In the genomic region with DNA sequence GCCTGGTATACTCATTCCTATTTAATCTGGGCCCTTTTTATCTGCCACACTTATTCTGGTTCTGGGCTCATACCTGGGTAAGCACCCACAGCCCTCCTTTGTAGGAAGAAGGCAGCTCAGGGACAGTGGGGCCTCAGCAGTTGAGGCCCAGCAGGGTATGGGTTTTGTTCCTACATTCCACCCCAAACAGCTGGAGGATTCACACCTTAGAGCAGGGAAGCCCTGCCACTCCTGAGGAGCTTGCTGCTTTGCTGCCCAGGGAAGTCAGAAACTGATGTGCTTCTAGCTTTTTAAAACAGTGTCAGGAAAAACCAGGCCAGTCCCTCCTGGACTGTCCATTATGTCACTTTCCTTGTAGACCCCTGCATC, we compare ENCODE assay signal across 24 cellular contexts. TPM values are rescaled to one million over a fixed set of nuclear protein-coding genes. Genes with fewer than 3 reads are reported as not detected.
A peak's percentile ranks its signal among the peaks of the same experiment; 100 is the strongest.
DNase-seq lines count a peak whose midpoint lies in the region; ATAC-seq and TF ChIP-seq lines count a peak whose summit lies in the region.
"Had no signal": no experiment of that assay in that cellular context is flagged by ENCODE, and none has a peak within 500 bp of the region (broad histone marks: within the 10 kb centered on the region; RNA-seq: fewer than 3 reads in every experiment).

No MANE protein-coding gene starts in this region.

- H3K9me3 Mint-ChIP-seq in GM23338 (no peaks in the 10 kb centered on the region), endodermal cell (no peaks in the 10 kb centered on the region), natural killer cell (no peaks in the 10 kb centered on the region)
- H3K9me3 Mint-ChIP-seq: CD4-positive, alpha-beta T cell had no signal

- ATAC-seq in GM23338 (no peak), natural killer cell (no peak)
- ATAC-seq: K562, Right ventricle myocardium inferior had no signal

- H3K36me3 Mint-ChIP-seq in GM23338 (ENCODE audit: low read depth) = peaks cover 16% of the 10 kb centered on the region
- peaks cover 14% of the 10 kb centered on the region for H3K36me3 Mint-ChIP-seq in endodermal cell (ENCODE audit: low read depth)
- H3K36me3 Mint-ChIP-seq in natural killer cell = no peaks in the 10 kb centered on the region

- DNase-seq in GM23338 (ENCODE audit: low spot score) (peak; percentile 51), endodermal cell (peak; percentile 69), natural killer cell (no peak), retina (peak; percentile 16), SIG-M5 (lab: John Stamatoyannopoulos, UW) (no peak), KBM-7 (no peak), pons (ENCODE audit: low spot score) (no peak), COLO829 (ENCODE audit: low spot score) (no peak)
- DNase-seq: Calu3; CD4-positive, alpha-beta T cell; DMS153; MM.1S; NCI-H1048; NCI-H1417 treated with DMSO at 0.1 percent for 48 hours; NCI-H187; NCI-H446 treated with DMSO at 0.1 percent for 48 hours; NCI-H526 treated with DMSO at 0.1 percent for 48 hours; OCI-M1 had no signal

- H4K20me1 ChIP-seq in GM23338 (replicated peaks; ENCODE audit: insufficient read depth) = peaks cover 11% of the 10 kb centered on the region

- no peaks in the 10 kb centered on the region for H3K9me3 ChIP-seq in endodermal cell (ENCODE audit: control insufficient read depth, low read length)

- H3K27ac ChIP-seq in GM23338 (ENCODE audit: low read depth) = no peak overlapping the region
- H3K27ac ChIP-seq in endodermal cell (ENCODE audit: low read depth, low read length) = no peak overlapping the region

- H3K4me1 ChIP-seq in GM23338 (ENCODE audit: insufficient read depth) (peaks cover 51% of the 10 kb centered on the region), endodermal cell (ENCODE audit: control insufficient read depth, insufficient read depth, low read length) (no peaks in the 10 kb centered on the region)

- no peak overlapping the region for H2AFZ ChIP-seq in GM23338

- intact Hi-C loops in natural killer cell (cut with micrococcal nuclease) = no loop called here

- H3K36me3 ChIP-seq in GM23338 (ENCODE audit: insufficient read depth) (peaks cover 6% of the 10 kb centered on the region; the same call in 1 of the 2 replicates), endodermal cell (ENCODE audit: control insufficient read depth, insufficient read depth, low read length) (peaks cover 5% of the 10 kb centered on the region)

- in situ Hi-C loops in KBM-7 (cut with MboI; ENCODE audit: low pct_unique_long_range_greater_than_20kb, low sequenced_read_pairs) = no loop called here

- no peaks in the 10 kb centered on the region for H3K79me2 ChIP-seq in GM23338 (replicated peaks; ENCODE audit: insufficient read depth)

- H3K4me1 Mint-ChIP-seq in GM23338 (peaks cover 54% of the 10 kb centered on the region), endodermal cell (peaks cover 32% of the 10 kb centered on the region), natural killer cell (peaks cover 38 to 70% of the 10 kb centered on the region in 2 donors)

- peaks cover 100% of the 10 kb centered on the region for H3K27me3 Mint-ChIP-seq in GM23338 (ENCODE audit: insufficient read depth, low read depth, poor library complexity)
- H3K27me3 Mint-ChIP-seq in endodermal cell (ENCODE audit: insufficient read depth) = peaks cover 96% of the 10 kb centered on the region
- peaks cover 0 to 8% of the 10 kb centered on the region in 2 donors for H3K27me3 Mint-ChIP-seq in natural killer cell (ENCODE audit: low read depth in 2 of 2)

- peaks cover 48% of the 10 kb centered on the region for H3F3A ChIP-seq in GM23338 (replicated peaks; ENCODE audit: low read depth)

- H3K27ac Mint-ChIP-seq in GM23338 = no peak overlapping the region
- no peak overlapping the region for H3K27ac Mint-ChIP-seq in endodermal cell
- no peak overlapping the region for H3K27ac Mint-ChIP-seq in natural killer cell
- H3K27ac Mint-ChIP-seq: CD4-positive, alpha-beta T cell had no signal

- H3K4me2 ChIP-seq in GM23338 = peak overlapping the region; percentile 95; the same call in 1 of the 2 replicates

- peak overlapping the region; percentile 69; the same call in 1 of the 2 replicates for H3K4me3 ChIP-seq in GM23338
- no peak overlapping the region for H3K4me3 ChIP-seq in endodermal cell (ENCODE audit: low read length)
- H3K4me3 ChIP-seq: K562 had no signal

- H3K9ac ChIP-seq in endodermal cell (ENCODE audit: extremely low read depth, low read length, poor library complexity, severe bottlenecking) = no peak overlapping the region

- TF ChIP-seq CTCF in GM23338 (conservative IDR thresholded peaks at IDR 0.05; ENCODE audit: low read depth in 2 of 2) (no peak), endodermal cell (conservative IDR thresholded peaks at IDR 0.05) (no peak), natural killer cell (IDR thresholded peaks at IDR 0.05) (no peak)

- H3K27me3 ChIP-seq in GM23338 (ENCODE audit: insufficient read depth) = peaks cover 100% of the 10 kb centered on the region
- H3K27me3 ChIP-seq in endodermal cell (ENCODE audit: control insufficient read depth, insufficient read depth, low read length, poor library complexity, severe bottlenecking) = peaks cover 100% of the 10 kb centered on the region

- H3K4me3 Mint-ChIP-seq in GM23338 (peak overlapping the region; percentile 77; the same call in 1 of the 3 replicates), endodermal cell (peak overlapping the region; percentile 51), natural killer cell (peak overlapping the region; percentile 13)

- H3K9me2 ChIP-seq in GM23338 (ENCODE audit: insufficient read depth) = no peaks in the 10 kb centered on the region

TF ChIP-seq in GM23338, 12 proteins besides CTCF, POLR2A, EP300 and RAD21 (continues in another document):
- TF ChIP-seq ZNF114 (CRISPR knock-in tag; IDR thresholded peaks at IDR 0.05) = no peak
- TF ChIP-seq POLR2AphosphoS5 (IDR thresholded peaks at IDR 0.05; ENCODE audit: low read depth) = no peak
- TF ChIP-seq ZNF331 (CRISPR knock-in tag; IDR thresholded peaks at IDR 0.05; ENCODE audit: low read depth) = no peak

RNA-seq across cellular contexts. Expression of a gene that starts 1.2 kb away (rescaled TPM):
- total RNA-seq in GM23338 (2014; rRNA removed; shearing (Covaris generic)) = 0.24 TPM in 1 of 2 replicates, not detected in the other
- 0.57 and 0.82 TPM in 2 replicates for polyA plus RNA-seq in GM23338 (2016; fragmentation: Nextera tagmentation; extraction: Ambion mirVana)
- total RNA-seq in endodermal cell (1 to 10 TPM; 1.3 to 1.6 TPM), natural killer cell (1 to 10 TPM; 1.7 to 1.9 (median 1.8) TPM)
- 0.50 TPM for polyA plus RNA-seq in endodermal cell (2013, experiment 1 of 2)
- 0.41 TPM for polyA plus RNA-seq in endodermal cell (2013, experiment 2 of 2)
- total RNA-seq: A673; CD4-positive, alpha-beta T cell; G401 had no signal

RNA-seq across cellular contexts. Expression of a gene that starts 6.9 kb away (rescaled TPM):
- 10.9 and 14.3 TPM in 2 replicates for total RNA-seq in GM23338 (2014; rRNA removed; shearing (Covaris generic))
- 13.1 and 13.4 TPM in 2 replicates for polyA plus RNA-seq in GM23338 (2016; fragmentation: Nextera tagmentation; extraction: Ambion mirVana)
- total RNA-seq in endodermal cell = 10 to 100 TPM; 15.5 to 21.4 TPM
- polyA plus RNA-seq in endodermal cell (2013, experiment 1 of 2) = 22.9 TPM
- 20.5 TPM for polyA plus RNA-seq in endodermal cell (2013, experiment 2 of 2)
- 10 to 100 TPM; 22.9 to 35.9 (median 33.2) TPM for total RNA-seq in natural killer cell

RNA-seq across cellular contexts. Expression of a gene that starts 13.7 kb away (rescaled TPM):
- 0.21 TPM in 1 of 2 replicates, not detected in the other for total RNA-seq in GM23338 (2014; rRNA removed; shearing (Covaris generic))
- polyA plus RNA-seq in GM23338 (2016; fragmentation: Nextera tagmentation; extraction: Ambion mirVana) = 0.16 TPM in 1 of 2 replicates, not detected in the other
- under 1 TPM; 0.22 to 0.27 TPM for total RNA-seq in endodermal cell
- polyA plus RNA-seq in endodermal cell (2013, experiment 1 of 2) = 0.32 TPM
- 0.50 TPM for polyA plus RNA-seq in endodermal cell (2013, experiment 2 of 2)
- total RNA-seq in natural killer cell = under 1 TPM in 2 of 3 donors, not detected in 1; 0.23 to 0.45 TPM
- total RNA-seq: A673, Calu3, G401, H4, K562, Right ventricle myocardium inferior had no signal
- polyA plus RNA-seq: BJ, K562 had no signal

RNA-seq across cellular contexts. Expression of a gene that starts 17.7 kb away (rescaled TPM):
- 29.2 and 29.6 TPM in 2 replicates for total RNA-seq in GM23338 (2014; rRNA removed; shearing (Covaris generic))
- 13.1 and 15.8 TPM in 2 replicates for polyA plus RNA-seq in GM23338 (2016; fragmentation: Nextera tagmentation; extraction: Ambion mirVana)
- 10 to 100 TPM; 31.5 to 32.4 TPM for total RNA-seq in endodermal cell
- polyA plus RNA-seq in endodermal cell (2013, experiment 1 of 2) = 26.4 TPM
- 22.2 TPM for polyA plus RNA-seq in endodermal cell (2013, experiment 2 of 2)
- 10 to 100 TPM; 51.3 to 59.7 (median 53.1) TPM for total RNA-seq in natural killer cell

RNA-seq across cellular contexts. Expression of a gene that starts 17.8 kb away (rescaled TPM):
- 12.3 and 20.5 TPM in 2 replicates for total RNA-seq in GM23338 (2014; rRNA removed; shearing (Covaris generic))
- polyA plus RNA-seq in GM23338 (2016; fragmentation: Nextera tagmentation; extraction: Ambion mirVana) = 5.1 and 5.8 TPM in 2 replicates
- total RNA-seq in endodermal cell = 10 to 100 TPM; 19.0 to 24.7 TPM
- 10.0 TPM for polyA plus RNA-seq in endodermal cell (2013, experiment 1 of 2)
- polyA plus RNA-seq in endodermal cell (2013, experiment 2 of 2) = 11.4 TPM
- 10 to 100 TPM; 14.9 to 25.2 (median 15.6) TPM for total RNA-seq in natural killer cell

Comparison
In these comparisons a context has a peak if more than half of its experiments do, and no peak if none do; other contexts are left out.
1. DNase-seq: peak in GM23338 (single experiment), endodermal cell (single experiment) and retina (single experiment); none in natural killer cell (single experiment), SIG-M5 (single experiment), KBM-7 (single experiment), pons (single experiment) and COLO829 (single experiment).
2. H3K4me3 Mint-ChIP-seq: peak in every context shown above with its lines; median percentile 77 in GM23338; 51 in endodermal cell; 13 in natural killer cell.